17 cellular contexts compared by ENCODE assay signal in the genomic region with DNA sequence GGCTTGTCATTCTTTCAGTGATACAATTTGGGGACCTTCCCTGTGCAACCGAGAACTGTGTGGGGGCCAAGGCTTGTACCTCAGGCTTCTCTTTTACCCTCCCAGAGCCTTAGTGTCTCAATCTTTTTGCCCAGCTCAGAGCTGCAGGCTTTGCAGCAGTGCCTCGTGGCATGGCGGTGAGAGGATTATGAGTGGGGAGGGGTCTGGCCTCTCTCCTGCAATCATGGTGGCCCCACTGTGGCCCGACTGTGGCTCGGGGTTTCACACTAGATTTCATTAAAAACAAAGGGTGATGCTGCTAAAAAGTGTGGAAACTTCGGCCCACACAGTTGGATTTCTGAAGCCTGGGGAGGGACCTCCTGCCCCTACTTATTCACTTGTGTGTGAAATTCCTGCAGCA.
A peak's percentile ranks its signal among the peaks of the same experiment; 100 is the strongest.
DNase-seq lines count a peak whose midpoint lies in the region; ATAC-seq and TF ChIP-seq lines count a peak whose summit lies in the region.
"Had no signal": no experiment of that assay in that cellular context is flagged by ENCODE, and none has a peak within 500 bp of the region (broad histone marks: within the 10 kb centered on the region; RNA-seq: fewer than 3 reads in every experiment).

No MANE protein-coding gene starts in this region.

- ATAC-seq in HG03025 (IDR thresholded peaks at IDR 0.05; ENCODE audit: low FRiP score, unreplicated experiment) (no peak), GM21737 (IDR thresholded peaks at IDR 0.05; ENCODE audit: unreplicated experiment) (no peak)
- no peak for ATAC-seq in naive thymus-derived CD8-positive, alpha-beta T cell
- ATAC-seq: CD8-positive, alpha-beta T cell; GM23338; HCT116 had no signal

- H3K27ac ChIP-seq in WERI-Rb-1 (peak overlapping the region; percentile 80), sigmoid colon (no peak overlapping the region)

- no peak for TF ChIP-seq POLR2A in sigmoid colon (IDR thresholded peaks at IDR 0.05)

- intact Hi-C loops in CD14-positive monocyte (cut with micrococcal nuclease): no loop called here
- intact Hi-C loops in sigmoid colon (cut with DNase I): no loop called here

- POLR2A ChIA-PET in naive thymus-derived CD8-positive, alpha-beta T cell (lab: Charles Lee): no interaction called here

- H3K4me3 Mint-ChIP-seq in CD14-positive monocyte: no peak overlapping the region
- no peak overlapping the region for H3K4me3 Mint-ChIP-seq in naive thymus-derived CD8-positive, alpha-beta T cell
- H3K4me3 Mint-ChIP-seq: CD4-positive, CD25-positive, alpha-beta regulatory T cell; CD8-positive, alpha-beta T cell; GM23338; H9 had no signal

- peaks cover 0 to 7% (median 6%) of the 10 kb centered on the region in 3 donors for H3K27me3 Mint-ChIP-seq in CD14-positive monocyte (ENCODE audit: low read depth in 3 of 3)
- H3K27me3 Mint-ChIP-seq in naive thymus-derived CD8-positive, alpha-beta T cell: peaks cover 0 to 5% (median 3%) of the 10 kb centered on the region in 5 donors

- no peaks in the 10 kb centered on the region for H3K4me1 Mint-ChIP-seq in CD14-positive monocyte
- H3K4me1 Mint-ChIP-seq in naive thymus-derived CD8-positive, alpha-beta T cell: no peaks in the 10 kb centered on the region
- H3K4me1 Mint-ChIP-seq: CD4-positive, CD25-positive, alpha-beta regulatory T cell had no signal

- no peak for TF ChIP-seq EP300 in sigmoid colon (IDR thresholded peaks at IDR 0.05)

- DNase-seq in CD14-positive monocyte (ENCODE audit: low spot score) (peak; percentile 21), WERI-Rb-1 (peak; percentile 60), mesenteric fat pad (ENCODE audit: low spot score) (peak; percentile 71), sigmoid colon (peak; percentile 26), globus pallidus (ENCODE audit: low spot score) (no peak)
- DNase-seq in naive thymus-derived CD8-positive, alpha-beta T cell: no peak
- DNase-seq: C1 segment of cervical spinal cord; Caco-2; CD4-positive, CD25-positive, alpha-beta regulatory T cell; CD8-positive, alpha-beta T cell; DMS153; DND-41; H9 had no signal

- no peak overlapping the region for H3K4me3 ChIP-seq in WERI-Rb-1 (ENCODE audit: low read depth, low read length)
- H3K4me3 ChIP-seq in sigmoid colon: no peak overlapping the region
- H3K4me3 ChIP-seq: GM23338 had no signal

- H3K27me3 ChIP-seq in WERI-Rb-1 (ENCODE audit: insufficient read depth, low read depth, severe bottlenecking) (no peaks in the 10 kb centered on the region), sigmoid colon (no peaks in the 10 kb centered on the region)

- TF ChIP-seq CTCF in CD14-positive monocyte (IDR thresholded peaks at IDR 0.05) (no peak), WERI-Rb-1 (IDR thresholded peaks at IDR 0.05; ENCODE audit: low read depth, low read length) (no peak), sigmoid colon (IDR thresholded peaks at IDR 0.05) (no peak)

- 69 to 74% methylated on average over 6 of the region's 6 CpGs for WGBS in sigmoid colon, 2 donors

- H3K36me3 ChIP-seq in WERI-Rb-1 (no peaks in the 10 kb centered on the region), sigmoid colon (no peaks in the 10 kb centered on the region)

- H3K9me3 ChIP-seq in WERI-Rb-1 (ENCODE audit: severe bottlenecking) (no peaks in the 10 kb centered on the region), sigmoid colon (no peaks in the 10 kb centered on the region)
- H3K9me3 ChIP-seq: Caco-2 had no signal

- H3K9me3 Mint-ChIP-seq in CD14-positive monocyte: no peaks in the 10 kb centered on the region
- no peaks in the 10 kb centered on the region for H3K9me3 Mint-ChIP-seq in naive thymus-derived CD8-positive, alpha-beta T cell
- H3K9me3 Mint-ChIP-seq: CD4-positive, CD25-positive, alpha-beta regulatory T cell; CD8-positive, alpha-beta T cell; GM23338 had no signal

- no peak overlapping the region for H3K27ac Mint-ChIP-seq in CD14-positive monocyte
- H3K27ac Mint-ChIP-seq in naive thymus-derived CD8-positive, alpha-beta T cell: peak overlapping the region in 1 of 10 donors; percentile 19
- H3K27ac Mint-ChIP-seq: CD4-positive, CD25-positive, alpha-beta regulatory T cell; CD8-positive, alpha-beta T cell; GM23338; H9 had no signal

- no peaks in the 10 kb centered on the region for H3K4me1 ChIP-seq in sigmoid colon
- H3K4me1 ChIP-seq: Caco-2 had no signal

- H3K36me3 Mint-ChIP-seq in CD14-positive monocyte: no peaks in the 10 kb centered on the region
- H3K36me3 Mint-ChIP-seq in naive thymus-derived CD8-positive, alpha-beta T cell: no peaks in the 10 kb centered on the region
- H3K36me3 Mint-ChIP-seq: CD4-positive, CD25-positive, alpha-beta regulatory T cell; CD8-positive, alpha-beta T cell had no signal

Comparison
In these comparisons a context has a peak if more than half of its experiments do, and no peak if none do; other contexts are left out.
1. DNase-seq: peak in CD14-positive monocyte (single experiment), WERI-Rb-1 (single experiment), mesenteric fat pad (single experiment) and sigmoid colon (single experiment); none in globus pallidus (single experiment) and naive thymus-derived CD8-positive, alpha-beta T cell (0 of 10).